In the genomic region with DNA sequence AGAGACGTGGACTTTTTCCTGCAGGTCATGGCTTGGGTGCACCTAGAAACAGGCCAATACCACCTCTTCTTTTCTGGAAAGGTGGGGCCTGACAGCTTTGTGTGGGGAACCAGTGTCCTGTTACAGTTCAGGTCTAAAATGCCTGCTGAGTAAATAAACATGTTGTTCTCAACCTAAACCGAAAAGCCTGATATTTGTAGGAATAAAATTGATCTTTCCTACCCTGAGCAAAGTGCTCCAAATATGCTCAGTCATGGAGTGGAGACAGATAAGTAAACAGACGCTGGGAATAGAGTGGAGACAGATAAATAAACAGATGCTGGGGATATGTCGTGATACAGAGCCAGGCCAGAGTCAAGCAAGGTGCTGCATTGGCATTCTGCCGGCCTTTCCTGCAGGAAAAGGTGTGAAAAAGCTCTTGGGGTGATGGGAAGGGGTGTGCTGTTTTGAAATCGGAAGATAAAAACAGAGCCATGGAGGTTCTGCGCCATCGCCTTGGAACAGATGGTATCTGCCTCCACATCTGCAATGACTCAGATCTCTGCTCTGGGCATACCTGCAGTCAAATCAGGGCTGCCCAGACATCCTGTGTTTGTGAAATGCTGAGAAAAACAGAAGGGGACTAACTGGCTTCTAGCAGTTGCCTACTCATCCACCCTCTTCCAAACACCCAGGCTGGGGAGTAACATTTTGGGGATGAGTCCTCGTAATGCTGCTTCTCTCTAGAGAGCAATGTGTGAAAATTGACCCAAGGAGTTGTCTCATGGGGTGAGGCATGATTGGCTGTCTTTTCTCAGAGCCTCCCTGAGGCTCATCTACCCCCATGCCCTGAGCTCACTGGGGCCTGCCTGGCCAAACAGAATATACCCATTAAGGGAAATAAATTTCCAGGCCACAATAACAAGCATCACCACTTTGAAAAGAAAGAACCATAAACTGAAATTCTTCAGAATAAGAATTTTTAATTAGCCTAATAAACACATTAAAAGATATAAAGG, we compare ENCODE assay signal across 9 cellular contexts. TPM values are rescaled to one million over a fixed set of nuclear protein-coding genes. Genes with fewer than 3 reads are reported as not detected.
A peak's percentile ranks its signal among the peaks of the same experiment; 100 is the strongest.
DNase-seq lines count a peak whose midpoint lies in the region; ATAC-seq and TF ChIP-seq lines count a peak whose summit lies in the region.
"Had no signal": no experiment of that assay in that cellular context is flagged by ENCODE, and none has a peak within 500 bp of the region (broad histone marks: within the 10 kb centered on the region; RNA-seq: fewer than 3 reads in every experiment).

No MANE protein-coding gene starts in this region.

- no peaks in the 10 kb centered on the region for H3K27me3 ChIP-seq in WERI-Rb-1 (ENCODE audit: insufficient read depth, low read depth, severe bottlenecking)

- peak overlapping the region; percentile 29; the same call in 1 of the 2 replicates for H3K27ac ChIP-seq in WERI-Rb-1
- H3K27ac ChIP-seq: SK-N-MC had no signal

- peak; percentile 58 for ATAC-seq in HG03039 (IDR thresholded peaks at IDR 0.05; ENCODE audit: unreplicated experiment)

- CTCF ChIA-PET in activated CD4-positive, alpha-beta T cell treated with anti-CD3 and anti-CD28 coated beads, Interleukin-2, amount 10 ng/mL, durations not matched to agents 7 days and 5 days (lab: Charles Lee): interaction anchor here (1.3 kb wide), 1 partner anchor 15 kb away, joined by 4 read pairs; no protein-coding TSS in a partner anchor

- no peak overlapping the region for H3K4me3 ChIP-seq in WERI-Rb-1 (ENCODE audit: low read depth, low read length)
- H3K4me3 ChIP-seq: SK-N-MC had no signal

- TF ChIP-seq CTCF in WERI-Rb-1 (IDR thresholded peaks at IDR 0.05; ENCODE audit: low read depth, low read length): no peak

- no peaks in the 10 kb centered on the region for H3K27me3 Mint-ChIP-seq in activated CD4-positive, alpha-beta T cell treated with anti-CD3 and anti-CD28 coated beads, Interleukin-2, amount 10 ng/mL, durations not matched to agents 7 days and 5 days

- H3K9me3 ChIP-seq in WERI-Rb-1 (ENCODE audit: severe bottlenecking): no peaks in the 10 kb centered on the region

- peaks cover 8% of the 10 kb centered on the region for H3K4me1 Mint-ChIP-seq in activated CD4-positive, alpha-beta T cell treated with anti-CD3 and anti-CD28 coated beads, Interleukin-2, amount 10 ng/mL, durations not matched to agents 7 days and 5 days

- H3K27ac Mint-ChIP-seq in activated CD4-positive, alpha-beta T cell treated with anti-CD3 and anti-CD28 coated beads, Interleukin-2, amount 10 ng/mL, durations not matched to agents 7 days and 5 days: peak overlapping the region; percentile 26

- H3K4me3 Mint-ChIP-seq in activated CD4-positive, alpha-beta T cell treated with anti-CD3 and anti-CD28 coated beads, Interleukin-2, amount 10 ng/mL, durations not matched to agents 7 days and 5 days: no peak overlapping the region

- DNase-seq in activated CD4-positive, alpha-beta T cell treated with anti-CD3 and anti-CD28 coated beads, Interleukin-2, amount 10 ng/mL, durations not matched to agents 7 days and 5 days: peak; percentile 36
- no peak for DNase-seq in activated CD4-positive, alpha-beta T cell treated with anti-CD3 and anti-CD28 coated beads, Interleukin-2, amount 50 U/mL, for 4 hours
- DNase-seq in WERI-Rb-1: no peak
- peak; percentile 51 for DNase-seq in renal cortical epithelial cell (ENCODE audit: low read depth)
- no peak for DNase-seq in medulla oblongata (ENCODE audit: extremely low spot score)
- no peak for DNase-seq in NCI-H2107 (lab: John Stamatoyannopoulos, UW)
- DNase-seq in AML-193 (lab: John Stamatoyannopoulos, UW): no peak

- H3K36me3 Mint-ChIP-seq in activated CD4-positive, alpha-beta T cell treated with anti-CD3 and anti-CD28 coated beads, Interleukin-2, amount 10 ng/mL, durations not matched to agents 7 days and 5 days (ENCODE audit: low read depth): no peaks in the 10 kb centered on the region

- POLR2A ChIA-PET in activated CD4-positive, alpha-beta T cell treated with anti-CD3 and anti-CD28 coated beads, Interleukin-2, amount 10 ng/mL, durations not matched to agents 7 days and 5 days (lab: Charles Lee): no interaction called here

- no peaks in the 10 kb centered on the region for H3K36me3 ChIP-seq in WERI-Rb-1

- H3K9me3 Mint-ChIP-seq in activated CD4-positive, alpha-beta T cell treated with anti-CD3 and anti-CD28 coated beads, Interleukin-2, amount 10 ng/mL, durations not matched to agents 7 days and 5 days: no peaks in the 10 kb centered on the region

RNA-seq across cellular contexts. Expression of a gene that starts 16.8 kb away (rescaled TPM):
- total RNA-seq in activated CD4-positive, alpha-beta T cell treated with anti-CD3 and anti-CD28 coated beads, Interleukin-2, amount 10 ng/mL, durations not matched to agents 7 days and 5 days: 100 to 1,000 TPM; 114 to 134 TPM
- 5.4 and 14.5 TPM in 2 replicates for total RNA-seq in renal cortical epithelial cell

RNA-seq across cellular contexts. Expression of a gene that starts 17.7 kb away (rescaled TPM):
- total RNA-seq in activated CD4-positive, alpha-beta T cell treated with anti-CD3 and anti-CD28 coated beads, Interleukin-2, amount 10 ng/mL, durations not matched to agents 7 days and 5 days: 1,000 to 10,000 TPM; 1,415 to 1,539 TPM
- 1,144 and 1,352 TPM in 2 replicates for total RNA-seq in renal cortical epithelial cell

RNA-seq across cellular contexts. Expression of a gene that starts 45.3 kb away (rescaled TPM):
- 10 to 100 TPM; 16.6 to 21.1 TPM for total RNA-seq in activated CD4-positive, alpha-beta T cell treated with anti-CD3 and anti-CD28 coated beads, Interleukin-2, amount 10 ng/mL, durations not matched to agents 7 days and 5 days
- total RNA-seq in renal cortical epithelial cell: 2.6 and 19.3 TPM in 2 replicates

Comparison
In these comparisons a context has a peak if more than half of its experiments do, and no peak if none do; other contexts are left out.
1. DNase-seq: peak in activated CD4-positive, alpha-beta T cell treated with anti-CD3 and anti-CD28 coated beads, Interleukin-2, amount 10 ng/mL, durations not matched to agents 7 days and 5 days (single experiment) and renal cortical epithelial cell (single experiment); none in activated CD4-positive, alpha-beta T cell treated with anti-CD3 and anti-CD28 coated beads, Interleukin-2, amount 50 U/mL, for 4 hours (0 of 2), WERI-Rb-1 (single experiment), medulla oblongata (single experiment), NCI-H2107 (single experiment) and AML-193 (0 of 2).